In the genomic region with DNA sequence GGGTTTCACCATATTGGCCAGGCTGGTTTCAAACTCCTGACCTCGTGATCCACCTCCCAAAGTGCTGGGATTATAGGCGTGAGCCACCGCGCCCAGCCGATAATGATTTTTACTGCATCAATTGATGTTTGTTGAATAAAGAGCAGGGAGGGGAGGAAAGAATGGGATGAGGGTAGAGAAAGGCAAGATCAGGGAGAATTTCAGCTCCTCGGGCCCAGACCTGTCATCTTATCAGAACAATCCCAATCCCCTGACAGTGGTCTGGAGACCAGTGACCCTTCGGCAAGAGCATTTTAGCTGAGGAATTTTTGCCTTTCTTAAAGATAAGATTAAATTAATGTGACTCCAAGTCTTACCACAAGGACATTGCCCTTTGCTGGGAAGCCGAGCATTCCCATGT, we compare ENCODE assay signal across 23 cellular contexts. TPM values are rescaled to one million over a fixed set of nuclear protein-coding genes. Genes with fewer than 3 reads are reported as not detected.
DNase-seq lines count a peak whose midpoint lies in the region; ATAC-seq and TF ChIP-seq lines count a peak whose summit lies in the region.
"Had no signal": no experiment of that assay in that cellular context is flagged by ENCODE, and none has a peak within 500 bp of the region (broad histone marks: within the 10 kb centered on the region; RNA-seq: fewer than 3 reads in every experiment).

No MANE protein-coding gene starts in this region.

- intact Hi-C loops in heart left ventricle (cut with DNase I) = loop anchor here in 1 of 10 donors (10.0 kb wide), 1 partner anchor 62 kb away; no protein-coding TSS in a partner anchor

- H3K4me3 ChIP-seq in right atrium auricular region = no peak overlapping the region
- no peak overlapping the region for H3K4me3 ChIP-seq in heart left ventricle
- H3K4me3 ChIP-seq: GM23248, HAP-1 had no signal

- ATAC-seq in heart left ventricle (no peak), left lobe of liver (no peak), HG02623 (IDR thresholded peaks at IDR 0.05; ENCODE audit: unreplicated experiment) (no peak)
- ATAC-seq in stimulated activated naive CD8-positive, alpha-beta T cell treated with anti-CD3 and anti-CD28 coated beads, Interleukin-15, amount 100 ng/mL, for 72 hours = no peak

- DNase-seq in right atrium auricular region (ENCODE audit: low spot score) (peak; percentile 9), heart left ventricle (no peak), ecto neural progenitor cell (ENCODE audit: low spot score) (peak; percentile 16), left lobe of liver (ENCODE audit: low spot score) (peak; percentile 15), cerebellar nuclear complex (lab: John Stamatoyannopoulos, UW) (no peak)
- no peak for DNase-seq in stimulated activated naive CD8-positive, alpha-beta T cell treated with anti-CD3 and anti-CD28 coated beads, Interleukin-15, amount 100 ng/mL, for 72 hours
- DNase-seq: ACHN; BE2C; Calu3; DMS153; DND-41; GM23248; KG1; MM.1S; NCI-H2029; NCI-H446; NCI-H526; NCI-H82; NK-92 treated with Interleukin-12 subunit alpha and Interleukin-12 subunit beta, amount 100 ng/mL, for 24 hours; RPMI8226; SHP77 had no signal

- H3K4me3 Mint-ChIP-seq in stimulated activated naive CD8-positive, alpha-beta T cell treated with anti-CD3 and anti-CD28 coated beads, Interleukin-15, amount 100 ng/mL, for 72 hours = no peak overlapping the region

- WGBS in heart left ventricle, 4 donors = 81 to 85% (median 82%) methylated on average over 8 of the region's 8 CpGs

- H3K27ac Mint-ChIP-seq in stimulated activated naive CD8-positive, alpha-beta T cell treated with anti-CD3 and anti-CD28 coated beads, Interleukin-15, amount 100 ng/mL, for 72 hours = no peak overlapping the region

- H3K9me3 ChIP-seq in right atrium auricular region (no peaks in the 10 kb centered on the region), heart left ventricle (no peaks in the 10 kb centered on the region)
- H3K9me3 ChIP-seq: BE2C, HAP-1 had no signal

- H3K36me3 ChIP-seq in right atrium auricular region (no peaks in the 10 kb centered on the region), heart left ventricle (no peaks in the 10 kb centered on the region)
- H3K36me3 ChIP-seq: BE2C, HAP-1 had no signal

- TF ChIP-seq CTCF in right atrium auricular region (IDR thresholded peaks at IDR 0.05) (no peak), heart left ventricle (IDR thresholded peaks at IDR 0.05) (no peak)

- H3K27ac ChIP-seq in right atrium auricular region = no peak overlapping the region
- H3K27ac ChIP-seq in heart left ventricle = no peak overlapping the region
- H3K27ac ChIP-seq: GM23248 had no signal

- H3K27me3 Mint-ChIP-seq in stimulated activated naive CD8-positive, alpha-beta T cell treated with anti-CD3 and anti-CD28 coated beads, Interleukin-15, amount 100 ng/mL, for 72 hours = peaks cover 38% of the 10 kb centered on the region

- H3K4me1 Mint-ChIP-seq in stimulated activated naive CD8-positive, alpha-beta T cell treated with anti-CD3 and anti-CD28 coated beads, Interleukin-15, amount 100 ng/mL, for 72 hours = no peaks in the 10 kb centered on the region

- H3K27me3 ChIP-seq in right atrium auricular region (no peaks in the 10 kb centered on the region), heart left ventricle (peaks cover 0 to 10% (median 0%) of the 10 kb centered on the region in 9 donors)
- H3K27me3 ChIP-seq: BE2C had no signal

- H3K4me1 ChIP-seq in right atrium auricular region = no peaks in the 10 kb centered on the region
- H3K4me1 ChIP-seq in heart left ventricle = peaks cover 0 to 8% (median 0%) of the 10 kb centered on the region in 12 donors
- H3K4me1 ChIP-seq: BE2C, HAP-1 had no signal

- no peak for TF ChIP-seq POLR2A in heart left ventricle (IDR thresholded peaks at IDR 0.05)

- H3K9me3 Mint-ChIP-seq in stimulated activated naive CD8-positive, alpha-beta T cell treated with anti-CD3 and anti-CD28 coated beads, Interleukin-15, amount 100 ng/mL, for 72 hours = peaks cover 0 to 2% of the 10 kb centered on the region in 2 donors

RNA-seq across cellular contexts. Expression of gene ANO1, which starts 15.0 kb away (rescaled TPM):
- total RNA-seq in right atrium auricular region (10 to 100 TPM; 10.2 to 29.4 TPM), heart left ventricle (10 to 100 TPM in 4 of 9 donors, 1 to 10 TPM in 5; 4.2 to 17.8 (median 9.8) TPM), left lobe of liver (260 TPM)
- polyA plus RNA-seq in heart left ventricle = 1 to 10 TPM; 5.1 to 6.1 TPM
- polyA plus RNA-seq: GM23248 had no signal

Comparison
In these comparisons a context has a peak if more than half of its experiments do, and no peak if none do; other contexts are left out.
1. DNase-seq: peak in right atrium auricular region (single experiment), ecto neural progenitor cell (single experiment) and left lobe of liver (single experiment); none in heart left ventricle (0 of 5), stimulated activated naive CD8-positive, alpha-beta T cell treated with anti-CD3 and anti-CD28 coated beads, Interleukin-15, amount 100 ng/mL, for 72 hours (0 of 2) and cerebellar nuclear complex (0 of 2).